17 cellular contexts compared by ENCODE assay signal in genomic region chr1:48043524-48043923, GRCh38. TPM values are rescaled to one million over a fixed set of nuclear protein-coding genes. Genes with fewer than 3 reads are reported as not detected.
DNase-seq lines count a peak whose midpoint lies in the region; ATAC-seq and TF ChIP-seq lines count a peak whose summit lies in the region.
"Had no signal": no experiment of that assay in that cellular context is flagged by ENCODE, and none has a peak within 500 bp of the region (broad histone marks: within the 10 kb centered on the region; RNA-seq: fewer than 3 reads in every experiment).

No MANE protein-coding gene starts in this region.

- H3K36me3 ChIP-seq in H7 (replicated peaks; ENCODE audit: control insufficient read depth, insufficient read depth, low read length) (no peaks in the 10 kb centered on the region), RWPE2 (ENCODE audit: low read depth) (no peaks in the 10 kb centered on the region), mucosa of descending colon (ENCODE audit: low read depth) (no peaks in the 10 kb centered on the region)
- H3K36me3 ChIP-seq: BE2C, left ventricle myocardium inferior had no signal

- DNase-seq in H7 (peak; percentile 38), NCI-H2029 (lab: John Stamatoyannopoulos, UW) (peak; percentile 98), RWPE2 (ENCODE audit: low spot score) (no peak), mucosa of descending colon (no peak), medulla oblongata (ENCODE audit: extremely low spot score) (no peak), putamen (ENCODE audit: low spot score) (no peak), NCI-H446 treated with DMSO at 0.1 percent for 48 hours (lab: John Stamatoyannopoulos, UW) (no peak)
- DNase-seq: activated gamma-delta T cell; aorta; DND-41; foreskin fibroblast; left ventricle myocardium inferior; NK-92 treated with Interleukin-12 subunit alpha and Interleukin-12 subunit beta, amount 100 ng/mL, for 24 hours; SIG-M5 had no signal

- no peak overlapping the region for H3K4me3 ChIP-seq in H7 (ENCODE audit: insufficient read depth, low read depth, low read length)
- no peak overlapping the region for H3K4me3 ChIP-seq in RWPE2 (ENCODE audit: severe bottlenecking)
- no peak overlapping the region for H3K4me3 ChIP-seq in mucosa of descending colon
- H3K4me3 ChIP-seq: left ventricle myocardium inferior had no signal

- H3K4me1 ChIP-seq in RWPE2 (ENCODE audit: insufficient read depth, poor library complexity, severe bottlenecking) (peaks cover 9% of the 10 kb centered on the region), mucosa of descending colon (ENCODE audit: low read depth) (no peaks in the 10 kb centered on the region)
- H3K4me1 ChIP-seq: BE2C had no signal

- intact Hi-C loops in mucosa of descending colon (cut with DNase I, micrococcal nuclease), result no loop called here

- H3K27ac ChIP-seq in RWPE2 (ENCODE audit: poor library complexity, severe bottlenecking), result no peak overlapping the region
- H3K27ac ChIP-seq: left ventricle myocardium inferior had no signal

- ATAC-seq in RWPE2 (ENCODE audit: low read depth), result peak; percentile 47; the same call in 2 of the 3 replicates
- peak; percentile 67 for ATAC-seq in mucosa of descending colon
- ATAC-seq: activated CD4-positive, CD25-positive, alpha-beta regulatory T cell treated with anti-CD3 and anti-CD28 coated beads, Interleukin-2, amount 50 U/mL, for 24 hours; HepG2 had no signal

- H3K27me3 ChIP-seq in H7 (ENCODE audit: control insufficient read depth, insufficient read depth, low read length) (peaks cover 5% of the 10 kb centered on the region; the same call in 1 of the 2 replicates), RWPE2 (ENCODE audit: insufficient read depth, poor library complexity, severe bottlenecking) (no peaks in the 10 kb centered on the region)
- H3K27me3 ChIP-seq: BE2C had no signal

- TF ChIP-seq CTCF in RWPE2 (IDR thresholded peaks at IDR 0.05; ENCODE audit: poor library complexity, severe bottlenecking) (no peak), mucosa of descending colon (IDR thresholded peaks at IDR 0.05) (no peak)

- H3K9me3 ChIP-seq in RWPE2 (ENCODE audit: severe bottlenecking) (no peaks in the 10 kb centered on the region), mucosa of descending colon (no peaks in the 10 kb centered on the region)
- H3K9me3 ChIP-seq: BE2C, left ventricle myocardium inferior had no signal

RNA-seq across cellular contexts. Expression of gene TRABD2B, which starts 46.3 kb away (rescaled TPM):
- total RNA-seq in H7 (2014; rRNA removed; shearing (Covaris generic)), result 2.0 and 4.4 TPM in 2 replicates
- total RNA-seq in mucosa of descending colon, result 1 to 10 TPM in 2 of 3 donors, under 1 TPM in 1; 0.35 to 2.0 (median 2.0) TPM
- total RNA-seq: HepG2 had no signal

Comparison
In these comparisons a context has a peak if more than half of its experiments do, and no peak if none do; other contexts are left out.
1. DNase-seq: peak in H7 (single experiment) and NCI-H2029 (single experiment); none in RWPE2 (single experiment), mucosa of descending colon (0 of 3), medulla oblongata (single experiment), putamen (single experiment) and NCI-H446 treated with DMSO at 0.1 percent for 48 hours (single experiment).